Comparison of ENCODE assay signal across 19 cellular contexts in genomic region chr4:79390890-79391289, GRCh38. TPM values are rescaled to one million over a fixed set of nuclear protein-coding genes. Genes with fewer than 3 reads are reported as not detected.
"Had no signal": no experiment of that assay in that cellular context is flagged by ENCODE, and none has a peak within 500 bp of the region (broad histone marks: within the 10 kb centered on the region; RNA-seq: fewer than 3 reads in every experiment).

No MANE protein-coding gene starts in this region.

- H3K36me3 Mint-ChIP-seq: IgD-negative memory B cell had no signal

- H3K4me3 ChIP-seq: K562 had no signal

- H3K27ac ChIP-seq: KMS-11 had no signal

- H3K4me1 Mint-ChIP-seq: IgD-negative memory B cell had no signal

- DNase-seq: Kasumi-1, NCI-H1092 treated with DMSO at 0.1 percent for 48 hours, NCI-H1436, NCI-H187, NCI-H2029, NCI-H2081 treated with DMSO at 0.1 percent for 48 hours, NCI-H2171, NCI-H226, NCI-H510A, NCI-H526, Right ventricle myocardium superior, RPMI8226, SIG-M5 had no signal

- ATAC-seq: K562 had no signal

- H3K4me2 ChIP-seq: KMS-11 had no signal

- H3K9ac ChIP-seq: KMS-11 had no signal

- H3K4me3 Mint-ChIP-seq: IgD-negative memory B cell had no signal

- H3K27ac Mint-ChIP-seq: IgD-negative memory B cell had no signal

- H3K27me3 Mint-ChIP-seq: IgD-negative memory B cell had no signal

- H3K9me3 Mint-ChIP-seq: IgD-negative memory B cell had no signal

RNA-seq across cellular contexts. Expression of gene GK2, which starts 17.1 kb away (rescaled TPM):
- total RNA-seq: K562; MCF 10A; Right ventricle myocardium superior; SK-MEL-5; T-helper 1 cell treated with Interleukin-12 subunit alpha and Interleukin-12 subunit beta and Interleukin-4 antibody, amounts not matched to agents 30 ng/mL and 1 ng/mL, for 36 hours had no signal
- polyA plus RNA-seq: IgD-negative memory B cell had no signal
